In genomic region chr1:228374711-228375577, GRCh38 we compare ENCODE assay signal across 1 cellular context.
TF ChIP-seq lines count a peak whose summit lies in the region.

No MANE protein-coding gene starts in this region.

TF ChIP-seq in WTC11, 78 proteins besides CTCF, POLR2A, EP300 and RAD21 (continued from another document):
- TF ChIP-seq ZNF532 (CRISPR knock-in tag; IDR thresholded peaks at IDR 0.05; ENCODE audit: borderline replicate concordance) (no peak), CBFB (CRISPR knock-in tag; IDR thresholded peaks at IDR 0.05; ENCODE audit: low read depth) (no peak), CREM (CRISPR knock-in tag; IDR thresholded peaks at IDR 0.05) (no peak), E2F4 (CRISPR knock-in tag; IDR thresholded peaks at IDR 0.05; ENCODE audit: borderline replicate concordance, low read depth) (no peak), FOXJ3 (CRISPR knock-in tag; IDR thresholded peaks at IDR 0.05; ENCODE audit: borderline replicate concordance) (no peak), ATF2 (CRISPR knock-in tag; IDR thresholded peaks at IDR 0.05; ENCODE audit: borderline replicate concordance, low read depth) (no peak)
